20 cellular contexts compared by ENCODE assay signal in genomic region chr2:157559461-157559860, GRCh38.
"Had no signal": no experiment of that assay in that cellular context is flagged by ENCODE, and none has a peak within 500 bp of the region (broad histone marks: within the 10 kb centered on the region; RNA-seq: fewer than 3 reads in every experiment).

No MANE protein-coding gene starts in this region.

- H3K27me3 Mint-ChIP-seq: activated naive CD8-positive, alpha-beta T cell treated with anti-CD3 and anti-CD28 coated beads for 36 hours; central memory CD8-positive, alpha-beta T cell had no signal

- H3K4me3 Mint-ChIP-seq: activated naive CD8-positive, alpha-beta T cell treated with anti-CD3 and anti-CD28 coated beads for 36 hours; activated T-cell treated with anti-CD3 and anti-CD28 coated beads, Interleukin-2, amount 50 U/mL, for 4 hours; central memory CD8-positive, alpha-beta T cell; immature natural killer cell had no signal

- H3K4me1 Mint-ChIP-seq: central memory CD8-positive, alpha-beta T cell had no signal

- H3K4me1 ChIP-seq: breast epithelium, heart right ventricle, lower lobe of right lung, thyroid gland had no signal

- H3K27me3 ChIP-seq: breast epithelium, heart right ventricle, thyroid gland had no signal

- H3K36me3 ChIP-seq: breast epithelium, heart right ventricle, lower lobe of right lung, thyroid gland had no signal

- H3K4me3 ChIP-seq: breast epithelium, heart right ventricle, lower lobe of right lung, thyroid gland had no signal

- H3K27ac Mint-ChIP-seq: activated naive CD8-positive, alpha-beta T cell treated with anti-CD3 and anti-CD28 coated beads for 36 hours; immature natural killer cell had no signal

- H3K27ac ChIP-seq: breast epithelium, heart right ventricle, lower lobe of right lung, thyroid gland had no signal

- DNase-seq: activated CD4-positive, alpha-beta T cell treated with anti-CD3 and anti-CD28 coated beads, Interleukin-2, amount 50 U/mL, for 48 hours; activated CD8-positive, alpha-beta memory T cell treated with anti-CD3 and anti-CD28 coated beads, Interleukin-2, amount 50 U/mL, for 48 hours; activated naive CD4-positive, alpha-beta T cell treated with Interleukin-2 at 50 U/mL for 16 hours; activated naive CD8-positive, alpha-beta T cell treated with anti-CD3 and anti-CD28 coated beads for 36 hours; activated T-cell treated with anti-CD3 and anti-CD28 coated beads, Interleukin-2, amount 50 U/mL, for 4 hours; heart right ventricle; immature natural killer cell; lower lobe of right lung; naive B cell; small intestine; stimulated activated CD4-positive, alpha-beta T cell treated with anti-CD3 and anti-CD28 coated beads, Interleukin-15, amount 100 ng/mL, for 24 hours; stimulated activated naive CD8-positive, alpha-beta T cell treated with anti-CD3 and anti-CD28 coated beads, Interleukin-15, Interleukin-2, amounts not matched to agents 100 U/mL and 50 U/mL, for 24 hours; substantia nigra; T-helper 1 cell; T-helper 9 cell; thyroid gland had no signal

- H3K9me3 ChIP-seq: breast epithelium, thyroid gland had no signal

- ATAC-seq: activated T-cell treated with anti-CD3 and anti-CD28 coated beads, Interleukin-2, amount 50 U/mL, for 4 hours; heart right ventricle; left lobe of liver; lower lobe of right lung; sciatic nerve; stimulated activated naive CD8-positive, alpha-beta T cell treated with anti-CD3 and anti-CD28 coated beads, Interleukin-15, Interleukin-2, amounts not matched to agents 100 U/mL and 50 U/mL, for 24 hours had no signal

- H3K36me3 Mint-ChIP-seq: naive B cell had no signal

- H3K9me3 Mint-ChIP-seq: activated T-cell treated with anti-CD3 and anti-CD28 coated beads, Interleukin-2, amount 50 U/mL, for 4 hours; central memory CD8-positive, alpha-beta T cell had no signal
